10 cellular contexts compared by ENCODE assay signal in the genomic region with DNA sequence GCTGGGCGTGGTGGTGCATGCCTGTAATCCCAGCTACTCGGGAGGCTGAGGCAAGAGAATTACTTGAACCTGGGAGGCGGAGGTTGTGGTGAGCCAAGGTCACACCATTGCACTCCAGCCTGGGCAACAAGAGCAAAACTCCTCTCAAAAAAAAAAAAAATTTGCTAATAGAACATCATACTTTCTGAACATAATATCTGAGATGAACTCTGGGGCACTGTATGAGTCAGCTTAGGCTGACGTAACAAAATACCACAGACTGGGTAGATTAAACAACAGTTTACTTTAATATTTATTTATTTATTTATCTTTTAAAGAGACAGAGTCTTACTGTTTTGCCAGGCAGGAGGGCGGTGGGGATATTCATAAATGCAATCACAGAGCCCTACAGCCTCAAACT. TPM values are rescaled to one million over a fixed set of nuclear protein-coding genes. Genes with fewer than 3 reads are reported as not detected.
DNase-seq lines count a peak whose midpoint lies in the region; ATAC-seq, FAIRE-seq and TF ChIP-seq lines count a peak whose summit lies in the region.
"Not testable (repeated sequence)": the region's sequence is repeated elsewhere in the genome, so short reads cannot be mapped to it uniquely, and the experiment has no call there.
"Had no signal": no experiment of that assay in that cellular context is flagged by ENCODE, and none has a peak within 500 bp of the region (broad histone marks: within the 10 kb centered on the region; RNA-seq: fewer than 3 reads in every experiment).

No MANE protein-coding gene starts in this region.

- not testable (repeated sequence) for H3K9ac ChIP-seq in K562 (ENCODE audit: insufficient read depth in 1 of 2, low read depth in 2 of 2, low read length in 2 of 2)

- ATAC-seq in K562: not testable (repeated sequence)

- not testable (repeated sequence) for TF ChIP-seq CTCF in K562 (IDR thresholded peaks at IDR 0.05 in 2 of 3, conservative IDR thresholded peaks at IDR 0.05 in 1 of 3; ENCODE audit: insufficient read depth in 2 of 3, low read depth in 1 of 3, low read length in 3 of 3)

- FAIRE-seq in K562 (lab: Jason Lieb, UNC): not testable (repeated sequence)

- not testable (repeated sequence) for H3K4me3 ChIP-seq in K562

- not testable (repeated sequence) for TF ChIP-seq EP300 in K562 (IDR thresholded peaks at IDR 0.05; ENCODE audit: low read length)

- not testable (repeated sequence) for H3K27ac ChIP-seq in K562 (ENCODE audit: extremely low read depth, low read depth, low read length)

- TF ChIP-seq RAD21 in K562 (CRISPR knock-in tag; conservative IDR thresholded peaks at IDR 0.05 in 1 of 2, IDR thresholded peaks at IDR 0.05 in 1 of 2): not testable (repeated sequence)

- 29% methylated on average over 3 of the region's 5 CpGs for WGBS in K562 (ENCODE audit: insufficient coverage, low coverage, missing lambda C conversion rate)

- POLR2A ChIA-PET in K562 (lab: Yijun Ruan, JAX): interaction anchor here (0.6 kb wide), 1 partner anchor 159 kb away, joined by 3 read pairs; no protein-coding TSS in a partner anchor

- not testable (repeated sequence) for H2AFZ ChIP-seq in K562 (ENCODE audit: low read depth, low read length)

- H3K36me3 ChIP-seq in K562 (ENCODE audit: control insufficient read depth, insufficient read depth, low read length): not testable (repeated sequence)

- not testable (repeated sequence) for H4K20me1 ChIP-seq in K562 (replicated peaks; ENCODE audit: control insufficient read depth, insufficient read depth, low read length)

- DNase-seq in AG08395 (ENCODE audit: low spot score) (peak; percentile 72), GM03348 (ENCODE audit: low spot score) (peak; percentile 71), M059J (ENCODE audit: low read depth) (peak; percentile 90), SK-MEL-5 (ENCODE audit: low read depth, low spot score) (peak; percentile 73), erythroblast (lab: John Stamatoyannopoulos, UW) (peak; percentile 28 to 55), glomerular visceral epithelial cell (ENCODE audit: extremely low spot score) (peak; percentile 73), renal cortical epithelial cell (ENCODE audit: low read depth) (peak; percentile 54)
- not testable (repeated sequence) for DNase-seq in K562 (ENCODE audit: extremely low read depth in 1 of 4, low spot score in 3 of 4)

- BruUV-seq in K562 (replicated peaks; lab: Mats Ljungman, UMichigan): not testable (repeated sequence)

- not testable (repeated sequence) for H3K4me2 ChIP-seq in K562 (ENCODE audit: insufficient read depth, low read length)

- not testable (repeated sequence) for H3K9me3 ChIP-seq in K562 (replicated peaks; ENCODE audit: control insufficient read depth, insufficient read depth, low read depth, low read length)

- not testable (repeated sequence) for H3K79me2 ChIP-seq in K562 (ENCODE audit: control insufficient read depth, insufficient read depth, low read length)

- H3K9me1 ChIP-seq in K562 (ENCODE audit: control insufficient read depth, insufficient read depth, low read length): not testable (repeated sequence)

- CTCF ChIA-PET in K562 (lab: Yijun Ruan, JAX; ENCODE audit: low intra/inter-chr PET ratio): not testable (repeated sequence)

- in situ Hi-C loops in SK-MEL-5 (cut with HindIII; ENCODE audit: low pct_unique_long_range_greater_than_20kb, low sequenced_read_pairs); K562 (cut with MboI): not testable (repeated sequence)

- intact Hi-C loops in K562 (cut with micrococcal nuclease): not testable (repeated sequence)

- TF ChIP-seq POLR2A in K562 (conservative IDR thresholded peaks at IDR 0.05); erythroblast (IDR thresholded peaks at IDR 0.05; ENCODE audit: low read length): not testable (repeated sequence)

- H3K27me3 ChIP-seq in K562 (ENCODE audit: control insufficient read depth in 2 of 2, insufficient read depth in 2 of 2, low read length in 2 of 2): not testable (repeated sequence)

- not testable (repeated sequence) for H3K4me1 ChIP-seq in K562 (replicated peaks in 1 of 2; ENCODE audit: control insufficient read depth in 2 of 2, insufficient read depth in 2 of 2, low read length in 2 of 2)

TF ChIP-seq in K562, 482 proteins besides CTCF, POLR2A, EP300 and RAD21:
- TF ChIP-seq JUND (IDR thresholded peaks at IDR 0.05; ENCODE audit: borderline replicate concordance, low read depth, low read length) (peak; percentile 59; the same call in 1 of the 2 replicates), FOSL1 (tag; conservative IDR thresholded peaks at IDR 0.05) (0 out of 2 replicates have a peak, but pooled peaks have one; percentile 43), CEBPG (tag; conservative IDR thresholded peaks at IDR 0.05 in 1 of 2, IDR thresholded peaks at IDR 0.05 in 1 of 2) (0 out of 4 replicates have a peak, but pooled peaks of 1 of the 2 experiments have one; percentile 10)
- not testable (repeated sequence) for TF ChIP-seq JUND (tag; IDR thresholded peaks at IDR 0.05; ENCODE audit: borderline replicate concordance, low read depth, low read length); CEBPG (CRISPR knock-in tag; IDR thresholded peaks at IDR 0.05)
- TF ChIP-seq, protein P1, sequence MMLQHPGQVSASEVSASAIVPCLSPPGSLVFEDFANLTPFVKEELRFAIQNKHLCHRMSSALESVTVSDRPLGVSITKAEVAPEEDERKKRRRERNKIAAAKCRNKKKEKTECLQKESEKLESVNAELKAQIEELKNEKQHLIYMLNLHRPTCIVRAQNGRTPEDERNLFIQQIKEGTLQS (IDR thresholded peaks at IDR 0.05): peak; percentile 53; the same call in 1 of the 2 replicates
- TF ChIP-seq, protein P1 (CRISPR knock-in tag; conservative IDR thresholded peaks at IDR 0.05): not testable (repeated sequence)

RNA-seq across cellular contexts. Expression of a gene that starts 34.9 kb away (rescaled TPM):
- total RNA-seq in M059J (2014; rRNA removed; shearing (Covaris generic)): 2.5 and 2.9 TPM in 2 replicates
- 0.16 TPM in 1 of 2 replicates, not detected in the other for total RNA-seq in SK-MEL-5 (2014; rRNA removed; shearing (Covaris generic))
- 0.94 and 1.6 TPM in 2 replicates for polyA plus RNA-seq in SK-MEL-5 (2015; cell fraction: cytosol; rRNA removed)
- 1.1 TPM in 1 of 2 replicates, not detected in the other for polyA plus RNA-seq in SK-MEL-5 (2015; cell fraction: nucleus; rRNA removed)
- total RNA-seq in K562 (2011; cell fraction: chromatin; rRNA removed; ENCODE audit: low replicate concordance): 1.2 TPM in 1 of 2 replicates, not detected in the other
- total RNA-seq in K562 (2011; cell fraction: nucleolus; rRNA removed): 1.0 TPM in 1 of 2 replicates, not detected in the other
- not detected in 2 replicates for total RNA-seq in K562 (2011; cell fraction: nucleoplasm; rRNA removed)
- total RNA-seq in K562 (2014; rRNA removed) (not detected in 2 replicates), K562 (2014; rRNA removed; fragmentation: Illumina TruSeq; extraction: Trizol) (not detected in 2 replicates), K562 (2015; rRNA removed; fragmentation: Illumina TruSeq; extraction: Trizol) (not detected in 2 replicates), K562 (2021) (0.11 TPM in 1 of 2 replicates, not detected in the other), renal cortical epithelial cell (23.8 and 64.8 TPM in 2 replicates)
- polyA plus RNA-seq in K562 (2011; rRNA removed) (0.07 and 0.27 TPM in 2 replicates), K562 (2014; fragmentation: Illumina TruSeq; extraction: Trizol) (not detected in 2 replicates), K562 (2014; fragmentation: Nextera tagmentation; extraction: Ambion mirVana) (not detected), K562 (2014; rRNA removed) (not detected in 2 replicates)
- polyA plus RNA-seq in K562 (2011; cell fraction: cytosol; rRNA removed): 0.21 and 0.58 TPM in 2 replicates
- polyA plus RNA-seq in K562 (2011; cell fraction: nucleus; rRNA removed): 0.06 and 0.17 TPM in 2 replicates
- polyA plus RNA-seq in K562 (2012): not detected in 2 replicates
- polyA minus RNA-seq in K562 (2011; rRNA and poly(A)+ RNA removed): 0.09 TPM in 1 of 2 replicates, not detected in the other
- not detected in 2 replicates for polyA minus RNA-seq in K562 (2011; cell fraction: cytosol; rRNA and poly(A)+ RNA removed)
- 0.11 and 0.40 TPM in 2 replicates for polyA minus RNA-seq in K562 (2011; cell fraction: nucleus; rRNA and poly(A)+ RNA removed)
- total RNA-seq: activated CD4-positive, alpha-beta T cell treated with anti-CD3 and anti-CD28 coated beads, Interleukin-2, amount 10 ng/mL, durations not matched to agents 24 days and 14 days; CD8-positive, alpha-beta T cell had no signal
